Comparison of ENCODE assay signal across 8 cellular contexts in the genomic region with DNA sequence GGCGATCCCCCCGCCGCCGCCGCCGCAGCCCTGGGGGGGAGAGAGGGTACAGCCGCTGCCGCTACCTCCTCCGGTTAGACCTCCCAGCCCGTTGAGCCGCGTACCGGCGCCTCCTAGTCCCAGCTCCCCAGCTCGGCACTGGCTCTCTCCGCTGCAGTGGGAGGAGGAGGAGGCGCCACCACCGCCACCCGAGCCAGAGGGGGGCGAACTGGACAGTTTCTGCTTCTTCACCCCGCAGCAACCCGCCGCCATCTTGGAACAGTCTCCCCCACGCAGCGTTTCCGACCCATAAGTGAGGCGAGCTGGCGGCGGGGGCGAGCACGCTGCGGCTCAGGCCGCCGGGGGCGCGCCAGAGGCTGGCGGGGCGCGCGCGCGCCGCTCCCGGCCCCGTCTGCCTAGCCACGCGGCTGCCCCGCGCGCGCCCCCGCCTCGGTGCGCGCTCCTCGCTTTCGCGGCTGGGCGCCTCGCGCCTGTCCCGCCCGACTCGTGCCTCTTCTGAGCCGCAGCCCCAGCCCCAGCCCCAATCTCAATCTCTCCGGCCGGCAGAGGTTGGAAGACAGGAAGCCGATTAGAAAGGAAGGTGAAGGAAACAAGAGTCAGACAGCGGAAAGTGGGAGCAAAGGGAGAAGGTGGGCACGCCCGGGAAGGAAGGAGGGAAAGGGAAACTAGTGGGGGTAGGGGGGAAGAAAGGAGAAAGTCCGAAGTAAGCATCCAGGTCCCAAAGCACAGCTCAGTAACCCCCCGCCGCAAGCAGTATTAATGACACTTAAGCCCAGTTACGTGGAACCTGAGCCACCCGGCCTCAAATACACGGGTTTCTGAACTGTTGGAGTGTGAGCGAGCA. TPM values are rescaled to one million over a fixed set of nuclear protein-coding genes. Genes with fewer than 3 reads are reported as not detected.
DNase-seq lines count a peak whose midpoint lies in the region; ATAC-seq, FAIRE-seq and TF ChIP-seq lines count a peak whose summit lies in the region.

A gene (minus strand): TSS at position 266 of the 844 bp plus-strand sequence. CDS start 14 bp downstream, at position 252.

- H4K20me1 ChIP-seq in Karpas-422 (ENCODE audit: insufficient read depth, low read depth, low read length) = no peaks in the 10 kb centered on the region

- H3K9me3 ChIP-seq in Karpas-422 (ENCODE audit: low read length) = no peaks in the 10 kb centered on the region

- H3K4me3 Mint-ChIP-seq in activated T-helper 1 cell treated with anti-CD3 and anti-CD28 coated beads, Interleukin-12 subunit alpha, Interleukin-12 subunit beta, Interleukin-2, Interleukin-4 antibody, amounts not matched to agents 30 ng/mL and 10 ng/mL and 1 ng/mL, durations not matched to agents 14 hours and 24 hours and 36 hours = peak within 1 kb of the TSS; percentile 91
- H3K4me3 Mint-ChIP-seq in natural killer cell treated with Interleukin-12 subunit alpha and Interleukin-12 subunit beta and Interleukin-15 and Interleukin-18, amount 100 ng/mL, for 72 hours = peak within 1 kb of the TSS; percentile 91

- intact Hi-C loops in activated T-helper 1 cell treated with anti-CD3 and anti-CD28 coated beads, Interleukin-12 subunit alpha, Interleukin-12 subunit beta, Interleukin-2, Interleukin-4 antibody, amounts not matched to agents 30 ng/mL and 10 ng/mL and 1 ng/mL, durations not matched to agents 14 hours and 24 hours and 36 hours (cut with micrococcal nuclease) = loop anchor here (2.0 to 10.0 kb wide), 7 partner anchors 89 to 1364 kb away; a partner anchor contains a TSS

- peak within 1 kb of the TSS; percentile 65; the same call in 1 of the 2 replicates for H2AFZ ChIP-seq in Karpas-422 (ENCODE audit: low read length)

- DNase-seq in DMS79 treated with DMSO at 0.1 percent for 48 hours (lab: John Stamatoyannopoulos, UW) = peak; percentile 56
- DNase-seq in Karpas-422 = peak; percentile 92
- peak; percentile 53 for DNase-seq in RCC 7860 (ENCODE audit: low spot score)
- DNase-seq in activated T-helper 1 cell treated with anti-CD3 and anti-CD28 coated beads, Interleukin-12 subunit alpha, Interleukin-12 subunit beta, Interleukin-2, Interleukin-4 antibody, amounts not matched to agents 30 ng/mL and 10 ng/mL and 1 ng/mL, durations not matched to agents 14 hours and 24 hours and 36 hours (ENCODE audit: low spot score) = peak; percentile 74
- peak; percentile 78 for DNase-seq in fibroblast of mammary gland (ENCODE audit: low read depth)
- DNase-seq in natural killer cell treated with Interleukin-12 subunit alpha and Interleukin-12 subunit beta and Interleukin-15 and Interleukin-18, amount 100 ng/mL, for 72 hours (ENCODE audit: low spot score) = peak; percentile 87
- peak; percentile 65 to 84 (median 74) for DNase-seq in stimulated activated naive CD4-positive, alpha-beta T cell (lab: John Stamatoyannopoulos, UW)

- peak within 1 kb of the TSS; percentile 75 for H3K9ac ChIP-seq in Karpas-422 (ENCODE audit: low read length)

- no peaks in the 10 kb centered on the region for H3K27me3 ChIP-seq in Karpas-422 (ENCODE audit: low read length)

- H3K27ac ChIP-seq in Karpas-422 (ENCODE audit: low read length) = 0 out of 2 replicates have a peak within 1 kb of the TSS, but pooled peaks have one; percentile 16

- no peak for FAIRE-seq in RCC 7860 (lab: Jason Lieb, UNC)

- H3K9me2 ChIP-seq in Karpas-422 (replicated peaks; ENCODE audit: insufficient read depth, low read length) = no peaks in the 10 kb centered on the region

- peaks cover 23% of the 10 kb centered on the region for H3K4me1 ChIP-seq in Karpas-422 (ENCODE audit: low read length)

- H3K4me2 ChIP-seq in Karpas-422 (ENCODE audit: low read depth, low read length, poor library complexity, severe bottlenecking) = peak within 1 kb of the TSS; percentile 70

- H3K27me3 Mint-ChIP-seq in activated T-helper 1 cell treated with anti-CD3 and anti-CD28 coated beads, Interleukin-12 subunit alpha, Interleukin-12 subunit beta, Interleukin-2, Interleukin-4 antibody, amounts not matched to agents 30 ng/mL and 10 ng/mL and 1 ng/mL, durations not matched to agents 14 hours and 24 hours and 36 hours (ENCODE audit: insufficient read depth) = peaks cover 9% of the 10 kb centered on the region
- peaks cover 0 to 3% of the 10 kb centered on the region in 2 donors for H3K27me3 Mint-ChIP-seq in natural killer cell treated with Interleukin-12 subunit alpha and Interleukin-12 subunit beta and Interleukin-15 and Interleukin-18, amount 100 ng/mL, for 72 hours

- ATAC-seq in GM21825 (IDR thresholded peaks at IDR 0.05; ENCODE audit: unreplicated experiment) = peak; percentile 72
- ATAC-seq in natural killer cell treated with Interleukin-12 subunit alpha and Interleukin-12 subunit beta and Interleukin-15 and Interleukin-18, amount 100 ng/mL, for 72 hours = peak; percentile 94 to 96

- H3K4me3 ChIP-seq in Karpas-422 (ENCODE audit: low read length) = peak within 1 kb of the TSS; percentile 68
- peak within 1 kb of the TSS; percentile 75 for H3K4me3 ChIP-seq in fibroblast of mammary gland (ENCODE audit: control insufficient read depth, low read depth, low read length)

- H3K4me1 Mint-ChIP-seq in activated T-helper 1 cell treated with anti-CD3 and anti-CD28 coated beads, Interleukin-12 subunit alpha, Interleukin-12 subunit beta, Interleukin-2, Interleukin-4 antibody, amounts not matched to agents 30 ng/mL and 10 ng/mL and 1 ng/mL, durations not matched to agents 14 hours and 24 hours and 36 hours (ENCODE audit: low read depth) = peaks cover 23% of the 10 kb centered on the region
- peaks cover 11 to 21% of the 10 kb centered on the region in 2 donors for H3K4me1 Mint-ChIP-seq in natural killer cell treated with Interleukin-12 subunit alpha and Interleukin-12 subunit beta and Interleukin-15 and Interleukin-18, amount 100 ng/mL, for 72 hours (ENCODE audit: low read depth in 2 of 2)

- peaks cover 47% of the 10 kb centered on the region for H3K79me2 ChIP-seq in Karpas-422 (ENCODE audit: low read length)

- no peak for TF ChIP-seq CTCF in fibroblast of mammary gland (conservative IDR thresholded peaks at IDR 0.05; ENCODE audit: control insufficient read depth, insufficient read depth, low read depth, low read length)

- H3K9me3 Mint-ChIP-seq in activated T-helper 1 cell treated with anti-CD3 and anti-CD28 coated beads, Interleukin-12 subunit alpha, Interleukin-12 subunit beta, Interleukin-2, Interleukin-4 antibody, amounts not matched to agents 30 ng/mL and 10 ng/mL and 1 ng/mL, durations not matched to agents 14 hours and 24 hours and 36 hours = no peaks in the 10 kb centered on the region
- H3K9me3 Mint-ChIP-seq in natural killer cell treated with Interleukin-12 subunit alpha and Interleukin-12 subunit beta and Interleukin-15 and Interleukin-18, amount 100 ng/mL, for 72 hours = no peaks in the 10 kb centered on the region

- H3K36me3 Mint-ChIP-seq in activated T-helper 1 cell treated with anti-CD3 and anti-CD28 coated beads, Interleukin-12 subunit alpha, Interleukin-12 subunit beta, Interleukin-2, Interleukin-4 antibody, amounts not matched to agents 30 ng/mL and 10 ng/mL and 1 ng/mL, durations not matched to agents 14 hours and 24 hours and 36 hours (ENCODE audit: low read depth) = no peaks in the 10 kb centered on the region
- H3K36me3 Mint-ChIP-seq in natural killer cell treated with Interleukin-12 subunit alpha and Interleukin-12 subunit beta and Interleukin-15 and Interleukin-18, amount 100 ng/mL, for 72 hours = no peaks in the 10 kb centered on the region

- no peaks in the 10 kb centered on the region for H3K36me3 ChIP-seq in Karpas-422 (ENCODE audit: insufficient read depth, low read length)

- peak within 1 kb of the TSS; percentile 84 for H3K27ac Mint-ChIP-seq in activated T-helper 1 cell treated with anti-CD3 and anti-CD28 coated beads, Interleukin-12 subunit alpha, Interleukin-12 subunit beta, Interleukin-2, Interleukin-4 antibody, amounts not matched to agents 30 ng/mL and 10 ng/mL and 1 ng/mL, durations not matched to agents 14 hours and 24 hours and 36 hours
- H3K27ac Mint-ChIP-seq in natural killer cell treated with Interleukin-12 subunit alpha and Interleukin-12 subunit beta and Interleukin-15 and Interleukin-18, amount 100 ng/mL, for 72 hours = peak within 1 kb of the TSS; percentile 68 to 84

RNA-seq across cellular contexts. Expression of the gene that starts here (rescaled TPM):
- 8.5 and 15.1 TPM in 2 replicates for total RNA-seq in Karpas-422 (2014; rRNA removed; shearing (Covaris generic); ENCODE audit: low replicate concordance)
- 11.9 and 14.1 TPM in 2 replicates for total RNA-seq in activated T-helper 1 cell treated with anti-CD3 and anti-CD28 coated beads, Interleukin-12 subunit alpha, Interleukin-12 subunit beta, Interleukin-2, Interleukin-4 antibody, amounts not matched to agents 30 ng/mL and 10 ng/mL and 1 ng/mL, durations not matched to agents 14 hours and 24 hours and 36 hours
- total RNA-seq in natural killer cell treated with Interleukin-12 subunit alpha and Interleukin-12 subunit beta and Interleukin-15 and Interleukin-18, amount 100 ng/mL, for 72 hours = 10 to 100 TPM; 10.1 to 13.6 TPM

Comparison
In these comparisons a context has a peak if more than half of its experiments do, and no peak if none do; other contexts are left out.
1. Peak in every context shown above with its lines: DNase-seq, ATAC-seq, H3K4me3 ChIP-seq and H3K27ac ChIP-seq.